In the genomic region with DNA sequence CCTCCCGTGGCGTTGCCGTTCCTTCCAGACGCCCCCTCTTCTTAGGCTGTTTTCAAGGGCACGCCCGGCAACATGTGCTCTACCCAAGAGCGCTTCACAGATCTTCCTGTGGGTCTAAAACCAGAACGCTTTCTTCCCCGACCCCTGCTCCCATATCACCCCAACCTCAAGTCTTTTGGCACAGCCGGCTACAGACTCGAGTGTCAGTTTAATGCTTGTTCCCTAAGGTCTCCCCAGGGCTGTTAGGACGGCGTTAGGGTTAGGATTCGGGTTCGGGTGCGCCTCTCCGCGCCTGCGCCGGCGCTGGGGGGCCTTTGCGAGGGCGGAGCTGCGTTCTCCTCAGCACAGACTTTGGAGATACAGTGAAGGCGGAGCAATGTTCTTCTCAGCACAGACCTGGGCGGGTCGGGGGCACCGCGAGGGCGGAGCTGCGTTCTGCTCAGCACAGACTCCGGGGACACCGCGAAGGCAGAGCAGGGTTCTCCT, we compare ENCODE assay signal across 8 cellular contexts.
DNase-seq lines count a peak whose midpoint lies in the region; ATAC-seq and TF ChIP-seq lines count a peak whose summit lies in the region.
"Not testable (repeated sequence)": the region's sequence is repeated elsewhere in the genome, so short reads cannot be mapped to it uniquely, and the experiment has no call there.

No MANE protein-coding gene starts in this region.

- not testable (repeated sequence) for H3K9me3 ChIP-seq in adrenal gland (replicated peaks in 1 of 3); mucosa of descending colon

- not testable (repeated sequence) for H3K36me3 ChIP-seq in adrenal gland (replicated peaks in 1 of 2); mucosa of descending colon (ENCODE audit: low read depth)

- peak; percentile 89 for ATAC-seq in GM18868 (IDR thresholded peaks at IDR 0.05; ENCODE audit: unreplicated experiment)
- ATAC-seq in mucosa of descending colon, result peak; percentile 49

- intact Hi-C loops in adrenal gland (cut with DNase I), result loop anchor here (5.0 to 10.0 kb wide), 2 partner anchors 118 to 120 kb away; no protein-coding TSS in a partner anchor
- intact Hi-C loops in mucosa of descending colon (cut with DNase I, micrococcal nuclease), result not testable (repeated sequence)

- H3K27me3 ChIP-seq in adrenal gland, result not testable (repeated sequence)

- not testable (repeated sequence) for TF ChIP-seq POLR2A in NB4 (IDR thresholded peaks at IDR 0.05; ENCODE audit: extremely low read depth, insufficient read length); adrenal gland (IDR thresholded peaks at IDR 0.05)

- peak; percentile 48 for DNase-seq in 8988T
- DNase-seq in NB4 (ENCODE audit: low read depth), result peak; percentile 79
- DNase-seq in T1000 (lab: John Stamatoyannopoulos, UW), result peak; percentile 72
- peak in 5 of 7 donors; percentile 22 to 52 (median 39) for DNase-seq in adrenal gland
- DNase-seq in foreskin fibroblast, result peak; percentile 3 to 44
- peak in 2 of 3 donors; percentile 21 to 44 for DNase-seq in mucosa of descending colon
- DNase-seq in stimulated activated CD4-positive, alpha-beta T cell treated with anti-CD3 and anti-CD28 coated beads, Interleukin-2, amount 100 ng/mL, for 24 hours, result peak; percentile 34 to 53

- 7 to 37% (median 17%) methylated on average over 15 to 34 of the region's 34 CpGs for whole genome bisulfite sequencing in adrenal gland, 4 donors

- not testable (repeated sequence) for TF ChIP-seq CTCF in NB4 (IDR thresholded peaks at IDR 0.05; ENCODE audit: low read depth, low read length); foreskin fibroblast (IDR thresholded peaks at IDR 0.05; ENCODE audit: low read depth, low read length); mucosa of descending colon (IDR thresholded peaks at IDR 0.05)
- TF ChIP-seq CTCF in adrenal gland (IDR thresholded peaks at IDR 0.05), result peak in 1 of 6 experiments; percentile 2

- H3K4me1 ChIP-seq in adrenal gland (replicated peaks in 1 of 2), result peaks cover 3 to 13% of the 10 kb centered on the region in 2 donors
- not testable (repeated sequence) for H3K4me1 ChIP-seq in mucosa of descending colon (ENCODE audit: low read depth)

- not testable (repeated sequence) for H3K27ac ChIP-seq in adrenal gland

- H3K4me3 ChIP-seq in NB4 (ENCODE audit: low read depth, low read length) (peak overlapping the region; percentile 66), adrenal gland (peak overlapping the region in 2 of 4 donors; percentile 26 to 52), foreskin fibroblast (ENCODE audit: low read depth in 1 of 2, low read length in 2 of 2) (peak overlapping the region; percentile 44 to 55)
- H3K4me3 ChIP-seq in mucosa of descending colon, result not testable (repeated sequence)

Comparison
In these comparisons a context has a peak if more than half of its experiments do, and no peak if none do; other contexts are left out.
1. DNase-seq: peak in every context shown above with its lines; median percentile 79 in NB4; 72 in T1000; 48 in 8988T; 44 in stimulated activated CD4-positive, alpha-beta T cell treated with anti-CD3 and anti-CD28 coated beads, Interleukin-2, amount 100 ng/mL, for 24 hours; 39 in adrenal gland; 32 in mucosa of descending colon; 24 in foreskin fibroblast.